Comparison of ENCODE assay signal across 8 cellular contexts in genomic region chr11:66637557-66638176, GRCh38. TPM values are rescaled to one million over a fixed set of nuclear protein-coding genes. Genes with fewer than 3 reads are reported as not detected.
DNase-seq lines count a peak whose midpoint lies in the region; ATAC-seq and TF ChIP-seq lines count a peak whose summit lies in the region.

No MANE protein-coding gene starts in this region.

- DNase-seq in HCT116 (ENCODE audit: low read depth, low spot score), result no peak
- DNase-seq in activated T-helper 2 cell treated with anti-CD3 and anti-CD28 coated beads, Interferon-gamma antibody, Interleukin-2, Interleukin-4, amounts not matched to agents 10 μg/mL and 5 μg/mL and 100 μg/mL, durations not matched to agents 14 hours and 24 hours and 36 hours (ENCODE audit: low spot score), result no peak
- DNase-seq in iPS-NIHi7 (ENCODE audit: extremely low spot score), result peak; percentile 22
- DNase-seq in substantia nigra (lab: John Stamatoyannopoulos, UW), result no peak
- no peak for DNase-seq in NK-92 treated with Interleukin-12 subunit alpha and Interleukin-12 subunit beta, amount 100 ng/mL, for 24 hours (lab: John Stamatoyannopoulos, UW)
- no peak for DNase-seq in NCI-H2081 (lab: John Stamatoyannopoulos, UW)
- DNase-seq in SIG-M5 treated with dmso at 0.1 percent for 504 hours (lab: John Stamatoyannopoulos, UW; ENCODE audit: unreplicated experiment), result no peak

- H3K36me3 Mint-ChIP-seq in activated T-helper 2 cell treated with anti-CD3 and anti-CD28 coated beads, Interferon-gamma antibody, Interleukin-2, Interleukin-4, amounts not matched to agents 10 μg/mL and 5 μg/mL and 100 μg/mL, durations not matched to agents 14 hours and 24 hours and 36 hours (ENCODE audit: low read depth), result peaks cover 81% of the 10 kb centered on the region

- H3K27me3 ChIP-seq in ACC112 (ENCODE audit: insufficient read depth, low read length) (no peaks in the 10 kb centered on the region), HCT116 (ENCODE audit: insufficient read depth, low read length) (no peaks in the 10 kb centered on the region)

- peaks cover 46% of the 10 kb centered on the region for H3K4me1 Mint-ChIP-seq in activated T-helper 2 cell treated with anti-CD3 and anti-CD28 coated beads, Interferon-gamma antibody, Interleukin-2, Interleukin-4, amounts not matched to agents 10 μg/mL and 5 μg/mL and 100 μg/mL, durations not matched to agents 14 hours and 24 hours and 36 hours (ENCODE audit: low read depth)

- POLR2A ChIA-PET in HCT116 (lab: Charles Lee), result interaction anchor here (0.7 to 3.8 kb wide), 16 partner anchors 8 to 325 kb away, joined by 3 to 36 read pairs (median 4); partner anchors contain the start of genes DPP3, PELI3, RBM14 and RBM4B

- peaks cover 40% of the 10 kb centered on the region for H4K20me1 ChIP-seq in HCT116 (ENCODE audit: insufficient read depth)

- H3K9ac ChIP-seq in HCT116 (ENCODE audit: low read length), result peak overlapping the region; percentile 67

- H3K4me1 ChIP-seq in ACC112 (ENCODE audit: control insufficient read depth, insufficient read depth, low read length, unreplicated experiment) (peaks cover 35% of the 10 kb centered on the region), HCT116 (ENCODE audit: control insufficient read depth in 1 of 2, insufficient read depth in 2 of 2, low read length in 2 of 2) (peaks cover 4 to 29% of the 10 kb centered on the region in 2 experiments)

- H2AFZ ChIP-seq in ACC112 (ENCODE audit: low read length, unreplicated experiment) (no peak overlapping the region), HCT116 (ENCODE audit: low read depth, low read length, poor library complexity, severe bottlenecking) (no peak overlapping the region)

- peaks cover 23% of the 10 kb centered on the region for H3K36me3 ChIP-seq in ACC112 (ENCODE audit: insufficient read depth, low read length)
- peaks cover 33 to 41% of the 10 kb centered on the region in 2 experiments for H3K36me3 ChIP-seq in HCT116 (ENCODE audit: control insufficient read depth in 1 of 2, insufficient read depth in 2 of 2, low read length in 2 of 2)

- RAD21 ChIA-PET in HCT116 (lab: Charles Lee; ENCODE audit: low non-redundant PET in 1 of 2, low total read pairs in 2 of 2, uncharacterized antibody in 2 of 2, unreplicated experiment in 2 of 2), result no interaction called here

- H3K4me3 ChIP-seq in ACC112 (ENCODE audit: low read depth, low read length) (peak overlapping the region; percentile 60), HCT116 (replicated peaks in 1 of 2; ENCODE audit: low read depth in 1 of 2, low read length in 2 of 2) (peak overlapping the region; percentile 39 to 82)

- no peak for TF ChIP-seq POLR2A in HCT116 (IDR thresholded peaks at IDR 0.05; ENCODE audit: borderline replicate concordance, extremely low read depth, insufficient read depth, insufficient read length)

- no peak for TF ChIP-seq RAD21 in HCT116 (IDR thresholded peaks at IDR 0.05; ENCODE audit: low read depth)

- intact Hi-C loops in HCT116 (cut with micrococcal nuclease), result no loop called here
- intact Hi-C loops in activated T-helper 2 cell treated with anti-CD3 and anti-CD28 coated beads, Interferon-gamma antibody, Interleukin-2, Interleukin-4, amounts not matched to agents 10 μg/mL and 5 μg/mL and 100 μg/mL, durations not matched to agents 14 hours and 24 hours and 36 hours (cut with micrococcal nuclease), result loop anchor here (1.0 to 2.0 kb wide), 3 partner anchors 21 to 45 kb away; partner anchors contain the start of genes CCDC87, CCS, RBM14 and RBM4B

- peaks cover 73% of the 10 kb centered on the region for H3K79me2 ChIP-seq in ACC112 (ENCODE audit: control insufficient read depth, insufficient read depth, low read length, unreplicated experiment)
- peaks cover 98% of the 10 kb centered on the region for H3K79me2 ChIP-seq in HCT116 (ENCODE audit: insufficient read depth, low read length)

- H3K9me3 Mint-ChIP-seq in activated T-helper 2 cell treated with anti-CD3 and anti-CD28 coated beads, Interferon-gamma antibody, Interleukin-2, Interleukin-4, amounts not matched to agents 10 μg/mL and 5 μg/mL and 100 μg/mL, durations not matched to agents 14 hours and 24 hours and 36 hours, result no peaks in the 10 kb centered on the region

- H3K9me3 ChIP-seq in HCT116 (ENCODE audit: control insufficient read depth in 1 of 2, insufficient read depth in 1 of 2, low read depth in 1 of 2, low read length in 2 of 2), result no peaks in the 10 kb centered on the region

- peak overlapping the region; percentile 97 for H3K4me3 Mint-ChIP-seq in activated T-helper 2 cell treated with anti-CD3 and anti-CD28 coated beads, Interferon-gamma antibody, Interleukin-2, Interleukin-4, amounts not matched to agents 10 μg/mL and 5 μg/mL and 100 μg/mL, durations not matched to agents 14 hours and 24 hours and 36 hours (ENCODE audit: low read depth)

- CTCF ChIA-PET in HCT116 (lab: Charles Lee), result interaction anchor here (1.0 to 1.7 kb wide), 4 partner anchors 21 to 219 kb away, joined by 3 to 5 read pairs (median 4); partner anchors contain the start of genes CCDC87, CCS and RBM14

- H3K27ac ChIP-seq in ACC112 (ENCODE audit: low read depth, low read length) (peak overlapping the region; percentile 41), HCT116 (ENCODE audit: low read depth, low read length) (peak overlapping the region; percentile 72), substantia nigra (ENCODE audit: low read depth, low read length, poor library complexity, severe bottlenecking) (peak overlapping the region; percentile 78)

- no peaks in the 10 kb centered on the region for H3K27me3 Mint-ChIP-seq in activated T-helper 2 cell treated with anti-CD3 and anti-CD28 coated beads, Interferon-gamma antibody, Interleukin-2, Interleukin-4, amounts not matched to agents 10 μg/mL and 5 μg/mL and 100 μg/mL, durations not matched to agents 14 hours and 24 hours and 36 hours (ENCODE audit: low read depth)

- BruUV-seq in HCT116 (replicated peaks; lab: Mats Ljungman, UMichigan), result TSS peak; percentile 93

- peak overlapping the region; percentile 76 for H3K4me2 ChIP-seq in HCT116 (ENCODE audit: low read length)

- peak; percentile 31 for ATAC-seq in HCT116

- no peak for TF ChIP-seq CTCF in HCT116 (IDR thresholded peaks at IDR 0.05 in 2 of 3, conservative IDR thresholded peaks at IDR 0.05 in 1 of 3; ENCODE audit: borderline replicate concordance in 1 of 3, insufficient read depth in 1 of 3, low read depth in 2 of 3, low read length in 2 of 3)

- H3K9me2 ChIP-seq in HCT116 (ENCODE audit: insufficient read depth), result no peaks in the 10 kb centered on the region

- peak overlapping the region; percentile 93 for H3K27ac Mint-ChIP-seq in activated T-helper 2 cell treated with anti-CD3 and anti-CD28 coated beads, Interferon-gamma antibody, Interleukin-2, Interleukin-4, amounts not matched to agents 10 μg/mL and 5 μg/mL and 100 μg/mL, durations not matched to agents 14 hours and 24 hours and 36 hours

TF ChIP-seq in HCT116, 20 proteins besides CTCF, POLR2A, EP300 and RAD21:
- TF ChIP-seq ZFX (IDR thresholded peaks at IDR 0.05), result peak; percentile 48
- TF ChIP-seq EZH2 (IDR thresholded peaks at IDR 0.05), result no peak

RNA-seq across cellular contexts. Expression of gene RBM4, which starts 0.8 kb away (rescaled TPM):
- total RNA-seq in HCT116 (2021; ENCODE audit: unreplicated experiment), result 94.4 TPM
- 101 and 106 TPM in 2 replicates for polyA plus RNA-seq in HCT116 (2012)
- 125 and 129 TPM in 2 replicates for total RNA-seq in activated T-helper 2 cell treated with anti-CD3 and anti-CD28 coated beads, Interferon-gamma antibody, Interleukin-2, Interleukin-4, amounts not matched to agents 10 μg/mL and 5 μg/mL and 100 μg/mL, durations not matched to agents 14 hours and 24 hours and 36 hours

RNA-seq across cellular contexts. Expression of gene RBM14, which starts 21.2 kb away (rescaled TPM):
- total RNA-seq in HCT116 (2021; ENCODE audit: unreplicated experiment), result 95.3 TPM
- polyA plus RNA-seq in HCT116 (2012), result 27.4 and 31.3 TPM in 2 replicates
- total RNA-seq in activated T-helper 2 cell treated with anti-CD3 and anti-CD28 coated beads, Interferon-gamma antibody, Interleukin-2, Interleukin-4, amounts not matched to agents 10 μg/mL and 5 μg/mL and 100 μg/mL, durations not matched to agents 14 hours and 24 hours and 36 hours, result 188 and 197 TPM in 2 replicates

RNA-seq across cellular contexts. Expression of gene RBM4B, which starts 40.0 kb away (rescaled TPM):
- 18.1 TPM for total RNA-seq in HCT116 (2021; ENCODE audit: unreplicated experiment)
- 15.2 and 19.7 TPM in 2 replicates for polyA plus RNA-seq in HCT116 (2012)
- total RNA-seq in activated T-helper 2 cell treated with anti-CD3 and anti-CD28 coated beads, Interferon-gamma antibody, Interleukin-2, Interleukin-4, amounts not matched to agents 10 μg/mL and 5 μg/mL and 100 μg/mL, durations not matched to agents 14 hours and 24 hours and 36 hours, result 16.5 and 18.4 TPM in 2 replicates

RNA-seq across cellular contexts. Expression of gene CCS, which starts 44.7 kb away (rescaled TPM):
- 40.6 TPM for total RNA-seq in HCT116 (2021; ENCODE audit: unreplicated experiment)
- polyA plus RNA-seq in HCT116 (2012), result 44.6 and 50.2 TPM in 2 replicates
- 30.4 and 31.1 TPM in 2 replicates for total RNA-seq in activated T-helper 2 cell treated with anti-CD3 and anti-CD28 coated beads, Interferon-gamma antibody, Interleukin-2, Interleukin-4, amounts not matched to agents 10 μg/mL and 5 μg/mL and 100 μg/mL, durations not matched to agents 14 hours and 24 hours and 36 hours

RNA-seq across cellular contexts. Expression of gene CCDC87, which starts 44.8 kb away (rescaled TPM):
- 0.39 TPM for total RNA-seq in HCT116 (2021; ENCODE audit: unreplicated experiment)
- polyA plus RNA-seq in HCT116 (2012), result 0.13 and 0.15 TPM in 2 replicates
- total RNA-seq in activated T-helper 2 cell treated with anti-CD3 and anti-CD28 coated beads, Interferon-gamma antibody, Interleukin-2, Interleukin-4, amounts not matched to agents 10 μg/mL and 5 μg/mL and 100 μg/mL, durations not matched to agents 14 hours and 24 hours and 36 hours, result 0.09 and 0.14 TPM in 2 replicates
